In the genomic region with DNA sequence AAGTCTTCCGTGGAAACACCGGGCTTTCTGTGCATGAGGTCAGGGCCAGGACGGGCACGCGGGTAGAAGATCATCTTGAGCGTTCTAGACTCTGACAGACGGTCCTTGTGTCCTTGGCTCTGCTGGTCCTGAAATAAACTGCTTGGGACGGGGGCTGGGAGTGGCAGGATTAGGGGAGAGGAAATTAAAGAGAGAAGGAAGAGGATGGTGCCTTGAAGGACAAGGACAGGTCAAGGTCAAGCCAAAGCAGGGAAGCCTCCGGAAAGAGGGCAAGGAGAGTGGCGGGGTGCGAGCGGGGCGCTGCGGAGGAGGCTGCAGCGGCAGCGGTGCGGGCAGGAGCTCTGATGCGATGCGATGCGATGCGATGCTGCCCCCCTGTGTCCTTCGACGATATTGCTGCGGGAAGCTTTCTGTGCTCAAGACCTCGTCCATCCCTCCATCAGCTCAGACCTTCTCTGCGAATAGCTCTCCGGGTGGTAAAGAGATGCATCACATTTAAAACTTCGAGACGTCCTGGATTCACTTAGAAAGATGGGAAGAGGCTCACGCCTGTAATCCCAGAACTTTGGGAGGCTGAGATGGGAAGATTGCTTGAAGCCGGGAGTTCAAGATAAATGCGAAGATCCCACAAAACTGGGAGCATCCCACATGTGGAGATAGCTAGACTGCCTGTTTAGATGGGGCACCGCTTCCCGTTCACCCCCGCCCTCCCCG, we compare ENCODE assay signal across 8 cellular contexts.
A peak's percentile ranks its signal among the peaks of the same experiment; 100 is the strongest.
DNase-seq lines count a peak whose midpoint lies in the region; ATAC-seq and TF ChIP-seq lines count a peak whose summit lies in the region.

No MANE protein-coding gene starts in this region.

- DNase-seq in NCI-H187 (lab: John Stamatoyannopoulos, UW) (peak; percentile 29 to 52), NCI-H187 treated with DMSO at 0.1 percent for 48 hours (lab: John Stamatoyannopoulos, UW) (no peak), NCI-H2196 treated with DMSO at 0.1 percent for 48 hours (lab: John Stamatoyannopoulos, UW; ENCODE audit: unreplicated experiment) (peak; percentile 56), heart right ventricle (no peak), retinal pigment epithelial cell (ENCODE audit: low read depth) (no peak)
- DNase-seq in activated T-cell treated with anti-CD3 and anti-CD28 coated beads, Interleukin-2, amount 50 U/mL, for 48 hours, result peak; percentile 51 to 65

- peaks cover 0 to 53% (median 50%) of the 10 kb centered on the region in 7 donors for H3K27me3 ChIP-seq in heart right ventricle

- no peaks in the 10 kb centered on the region for H3K4me1 ChIP-seq in heart right ventricle

- no peaks in the 10 kb centered on the region for H3K9me3 ChIP-seq in heart right ventricle

- H3K36me3 ChIP-seq in heart right ventricle, result no peaks in the 10 kb centered on the region

- ATAC-seq in HG02885 (IDR thresholded peaks at IDR 0.05; ENCODE audit: poor library complexity, unreplicated experiment) (peak; percentile 81), heart right ventricle (peak in 1 of 8 donors; percentile 41), HG02970 (IDR thresholded peaks at IDR 0.05; ENCODE audit: low FRiP score, unreplicated experiment) (no peak)

- TF ChIP-seq CTCF in heart right ventricle (IDR thresholded peaks at IDR 0.05), result peak in 7 of 9 donors; percentile 41 to 60 (median 51)
- peak; percentile 64 for TF ChIP-seq CTCF in retinal pigment epithelial cell (conservative IDR thresholded peaks at IDR 0.05; ENCODE audit: low read depth, low read length)

- H3K4me3 ChIP-seq in heart right ventricle (no peak overlapping the region), retinal pigment epithelial cell (ENCODE audit: low read length) (no peak overlapping the region)

- H3K27ac ChIP-seq in heart right ventricle, result no peak overlapping the region

- intact Hi-C loops in heart right ventricle (cut with DNase I), result no loop called here

- 12 to 13% methylated on average over 36 of the region's 36 CpGs for WGBS in heart right ventricle, 2 donors

Comparison
In these comparisons a context has a peak if more than half of its experiments do, and no peak if none do; other contexts are left out.
1. DNase-seq: peak in NCI-H187 (2 of 2), NCI-H2196 treated with DMSO at 0.1 percent for 48 hours (single experiment) and activated T-cell treated with anti-CD3 and anti-CD28 coated beads, Interleukin-2, amount 50 U/mL, for 48 hours (2 of 2); none in NCI-H187 treated with DMSO at 0.1 percent for 48 hours (single experiment), heart right ventricle (0 of 2) and retinal pigment epithelial cell (single experiment).